In the genomic region with DNA sequence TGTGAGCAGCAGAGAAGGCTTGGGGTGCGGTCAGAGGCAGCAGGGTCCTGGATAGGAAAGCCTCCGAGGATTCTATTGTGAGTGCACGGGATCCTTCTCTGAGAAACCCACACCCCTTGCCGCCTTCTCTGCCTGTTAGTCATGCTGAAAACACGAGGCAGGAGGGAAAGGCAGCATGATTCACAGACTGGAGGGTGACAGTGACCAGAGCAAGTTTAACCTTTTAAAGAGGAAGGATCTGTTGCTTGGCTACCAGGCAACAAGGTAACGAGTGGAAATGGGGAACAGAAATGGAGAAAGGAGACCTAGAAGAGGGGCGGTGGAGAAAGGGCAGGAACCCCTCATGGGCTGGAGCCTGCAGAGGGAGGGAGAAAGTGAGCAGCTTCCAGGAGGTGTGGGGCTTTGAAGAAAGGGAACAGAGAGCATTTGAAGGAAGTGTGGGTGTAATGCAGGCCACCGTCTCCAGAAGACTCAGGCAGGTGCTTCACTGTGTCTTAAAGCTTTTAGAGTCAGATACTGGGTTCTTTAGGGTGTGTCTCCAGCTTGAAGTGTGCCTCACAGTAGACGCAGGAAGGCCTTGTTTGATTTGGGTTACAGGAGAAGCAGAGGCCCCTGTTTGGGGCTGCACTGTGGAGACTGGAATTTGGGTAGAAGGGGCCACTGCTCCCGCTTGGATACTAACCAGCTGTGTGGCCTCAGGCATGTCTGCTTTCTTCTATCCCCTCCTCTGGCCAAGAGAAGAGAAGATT, we compare ENCODE assay signal across 8 cellular contexts. TPM values are rescaled to one million over a fixed set of nuclear protein-coding genes. Genes with fewer than 3 reads are reported as not detected.
DNase-seq lines count a peak whose midpoint lies in the region; ATAC-seq and TF ChIP-seq lines count a peak whose summit lies in the region.

No MANE protein-coding gene starts in this region.

- H3K9me3 ChIP-seq in prostate gland = no peaks in the 10 kb centered on the region

- peak; percentile 61; the same call in 1 of the 2 replicates for TF ChIP-seq EP300 in Ishikawa (IDR thresholded peaks at IDR 0.05; ENCODE audit: borderline replicate concordance)

- no peak overlapping the region for H3K4me3 ChIP-seq in fibroblast of pulmonary artery (replicated peaks; ENCODE audit: low read depth, low read length)
- H3K4me3 ChIP-seq in prostate gland = no peak overlapping the region

- ATAC-seq in HG02678 (IDR thresholded peaks at IDR 0.05; ENCODE audit: unreplicated experiment) (no peak), HG03175 (IDR thresholded peaks at IDR 0.05; ENCODE audit: unreplicated experiment) (no peak)

- H3K4me1 ChIP-seq in prostate gland (replicated peaks) = no peaks in the 10 kb centered on the region

- no peaks in the 10 kb centered on the region for H3K36me3 ChIP-seq in prostate gland

- DNase-seq in AML-193 (lab: John Stamatoyannopoulos, UW) (peak; percentile 80), activated T-cell treated with anti-CD3 and anti-CD28 coated beads for 24 hours (ENCODE audit: low read depth) (peak; percentile 39), fibroblast of pulmonary artery (ENCODE audit: low read depth) (peak; percentile 92), prostate gland (ENCODE audit: low spot score) (peak; percentile 5), NCI-H1092 (lab: John Stamatoyannopoulos, UW) (no peak)

- 44% methylated on average over 10 of the region's 10 CpGs for WGBS in prostate gland

- TF ChIP-seq RAD21 in Ishikawa (IDR thresholded peaks at IDR 0.05; ENCODE audit: low read depth) = no peak

- TF ChIP-seq POLR2A in prostate gland (IDR thresholded peaks at IDR 0.05) = no peak

- no peaks in the 10 kb centered on the region for H3K27me3 ChIP-seq in prostate gland (replicated peaks; ENCODE audit: insufficient read depth)

- H3K27ac ChIP-seq in prostate gland = no peak overlapping the region

- TF ChIP-seq CTCF in fibroblast of pulmonary artery (IDR thresholded peaks at IDR 0.05; ENCODE audit: low read length, missing control alignments) = no peak
- no peak for TF ChIP-seq CTCF in prostate gland (IDR thresholded peaks at IDR 0.05)

- intact Hi-C loops in prostate gland (cut with DNase I) = loop anchor here (5.0 kb wide), 1 partner anchor 44 kb away; no protein-coding TSS in a partner anchor

TF ChIP-seq in Ishikawa, 13 proteins besides CTCF, POLR2A, EP300 and RAD21:
- TF ChIP-seq CEBPB (IDR thresholded peaks at IDR 0.05) = no peak
- peak; percentile 54; the same call in 1 of the 2 replicates for TF ChIP-seq TEAD4 (IDR thresholded peaks at IDR 0.05)
- TF ChIP-seq TCF12 (IDR thresholded peaks at IDR 0.05; ENCODE audit: low read depth) = peak; percentile 66; the same call in 1 of the 2 replicates
- TF ChIP-seq YY1 (IDR thresholded peaks at IDR 0.05; ENCODE audit: low read depth) = peak; percentile 30; the same call in 1 of the 2 replicates
- TF ChIP-seq, protein P1, sequence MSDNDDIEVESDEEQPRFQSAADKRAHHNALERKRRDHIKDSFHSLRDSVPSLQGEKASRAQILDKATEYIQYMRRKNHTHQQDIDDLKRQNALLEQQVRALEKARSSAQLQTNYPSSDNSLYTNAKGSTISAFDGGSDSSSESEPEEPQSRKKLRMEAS (IDR thresholded peaks at IDR 0.05) = peak; percentile 98

RNA-seq across cellular contexts. Expression of a gene that starts 19.1 kb away (rescaled TPM):
- total RNA-seq in prostate gland = not detected

RNA-seq across cellular contexts. Expression of a gene that starts 37.4 kb away (rescaled TPM):
- 10 to 100 TPM; 17.9 to 43.2 TPM for total RNA-seq in prostate gland
